In the genomic region with DNA sequence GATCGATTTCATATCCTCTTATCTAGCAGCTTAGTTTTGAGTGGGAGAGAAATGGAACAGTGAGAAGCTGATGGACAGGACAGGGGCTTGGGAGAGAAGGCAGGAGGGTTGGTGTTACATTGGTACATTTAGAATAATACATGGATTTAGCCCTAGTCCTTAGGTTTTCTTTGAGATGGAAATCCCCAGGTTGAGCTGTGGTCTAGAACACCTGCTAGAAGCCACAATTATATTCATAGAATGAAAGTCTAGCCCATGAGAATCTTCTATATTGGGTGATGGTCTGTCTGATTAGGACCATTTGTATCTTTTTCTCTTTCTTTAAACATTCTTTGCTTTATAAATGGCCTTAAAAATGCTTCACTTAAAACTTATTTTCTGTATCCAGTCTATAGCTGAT, we compare ENCODE assay signal across 33 cellular contexts. TPM values are rescaled to one million over a fixed set of nuclear protein-coding genes. Genes with fewer than 3 reads are reported as not detected.
"Had no signal": no experiment of that assay in that cellular context is flagged by ENCODE, and none has a peak within 500 bp of the region (broad histone marks: within the 10 kb centered on the region; RNA-seq: fewer than 3 reads in every experiment).

No MANE protein-coding gene starts in this region.

- H3K27ac ChIP-seq: ascending aorta, breast epithelium, cardiac muscle cell, colonic mucosa, esophagus muscularis mucosa, foreskin keratinocyte, gastrocnemius medialis, heart right ventricle, hepatocyte had no signal

- H3K4me1 Mint-ChIP-seq: activated CD4-positive, alpha-beta T cell treated with anti-CD3 and anti-CD28 coated beads, Interleukin-2, amount 10 ng/mL, durations not matched to agents 24 days and 14 days; activated naive CD4-positive, alpha-beta T cell treated with anti-CD3 and anti-CD28 coated beads, Interleukin-2, amount 10 ng/mL, durations not matched to agents 7 days and 5 days; activated naive CD8-positive, alpha-beta T cell treated with anti-CD3 and anti-CD28 coated beads, Interleukin-2, amount 10 ng/mL, durations not matched to agents 7 days and 5 days; brain had no signal

- H3K9me3 ChIP-seq: ascending aorta, breast epithelium, colonic mucosa, esophagus muscularis mucosa, gastrocnemius medialis, heart right ventricle had no signal

- H3K27ac Mint-ChIP-seq: activated CD4-positive, alpha-beta memory T cell treated with anti-CD3 and anti-CD28 coated beads for 36 hours; activated CD4-positive, alpha-beta T cell treated with anti-CD3 and anti-CD28 coated beads for 36 hours; activated CD4-positive, alpha-beta T cell treated with anti-CD3 and anti-CD28 coated beads, Interleukin-2, amount 10 ng/mL, durations not matched to agents 24 days and 14 days; activated CD8-positive, alpha-beta memory T cell treated with anti-CD3 and anti-CD28 coated beads, Interleukin-2, amount 10 ng/mL, durations not matched to agents 7 days and 5 days; activated CD8-positive, alpha-beta T cell treated with anti-CD3 and anti-CD28 coated beads, Interleukin-2, amount 10 ng/mL, durations not matched to agents 7 days and 5 days; activated naive CD4-positive, alpha-beta T cell treated with anti-CD3 and anti-CD28 coated beads, Interleukin-2, amount 10 ng/mL, durations not matched to agents 7 days and 5 days; activated naive CD4-positive, alpha-beta T cell treated with anti-CD3 and anti-CD28 coated beads, Interleukin-2, amount 50 U/mL, for 72 hours; activated naive CD8-positive, alpha-beta T cell treated with anti-CD3 and anti-CD28 coated beads, Interleukin-2, amount 10 ng/mL, durations not matched to agents 7 days and 5 days; activated T-helper 1 cell treated with anti-CD3 and anti-CD28 coated beads, Interleukin-12 subunit alpha, Interleukin-12 subunit beta, Interleukin-2, Interleukin-4 antibody, amounts not matched to agents 30 ng/mL and 10 ng/mL and 1 ng/mL, durations not matched to agents 14 hours and 24 hours and 36 hours; brain had no signal

- H3K27me3 ChIP-seq: ascending aorta, cardiac muscle cell, colonic mucosa, esophagus muscularis mucosa, gastrocnemius medialis, hepatocyte had no signal

- H3K9me3 Mint-ChIP-seq: activated CD4-positive, alpha-beta memory T cell treated with anti-CD3 and anti-CD28 coated beads for 36 hours; activated CD4-positive, alpha-beta T cell treated with anti-CD3 and anti-CD28 coated beads, Interleukin-2, amount 10 ng/mL, durations not matched to agents 24 days and 14 days; activated naive CD4-positive, alpha-beta T cell treated with anti-CD3 and anti-CD28 coated beads, Interleukin-2, amount 10 ng/mL, durations not matched to agents 7 days and 5 days; activated naive CD4-positive, alpha-beta T cell treated with anti-CD3 and anti-CD28 coated beads, Interleukin-2, amount 50 U/mL, for 72 hours; activated naive CD8-positive, alpha-beta T cell treated with anti-CD3 and anti-CD28 coated beads, Interleukin-2, amount 10 ng/mL, durations not matched to agents 7 days and 5 days; activated T-helper 1 cell treated with anti-CD3 and anti-CD28 coated beads, Interleukin-12 subunit alpha, Interleukin-12 subunit beta, Interleukin-2, Interleukin-4 antibody, amounts not matched to agents 30 ng/mL and 10 ng/mL and 1 ng/mL, durations not matched to agents 14 hours and 24 hours and 36 hours had no signal

- H3K36me3 ChIP-seq: ascending aorta, breast epithelium, cardiac muscle cell, colonic mucosa, esophagus muscularis mucosa, gastrocnemius medialis, heart right ventricle had no signal

- ATAC-seq: activated CD4-positive, alpha-beta T cell treated with anti-CD3 and anti-CD28 coated beads for 36 hours; activated CD8-positive, alpha-beta memory T cell treated with anti-CD3 and anti-CD28 coated beads, Interleukin-2, amount 10 ng/mL, durations not matched to agents 7 days and 5 days; activated CD8-positive, alpha-beta T cell treated with anti-CD3 and anti-CD28 coated beads, Interleukin-2, amount 10 ng/mL, durations not matched to agents 7 days and 5 days; activated naive CD4-positive, alpha-beta T cell treated with anti-CD3 and anti-CD28 coated beads, Interleukin-2, amount 50 U/mL, for 72 hours; foreskin keratinocyte; gastrocnemius medialis; heart right ventricle had no signal

- DNase-seq: activated CD4-positive, alpha-beta memory T cell treated with anti-CD3 and anti-CD28 coated beads for 36 hours; activated CD4-positive, alpha-beta T cell treated with anti-CD3 and anti-CD28 coated beads for 36 hours; activated CD4-positive, alpha-beta T cell treated with anti-CD3 and anti-CD28 coated beads, Interleukin-2, amount 10 ng/mL, durations not matched to agents 24 days and 14 days; activated CD4-positive, CD25-positive, alpha-beta regulatory T cell; activated CD4-positive, CD25-positive, alpha-beta regulatory T cell treated with anti-CD3 and anti-CD28 coated beads, Interleukin-2, amount 50 U/mL, for 72 hours; activated CD8-positive, alpha-beta memory T cell treated with anti-CD3 and anti-CD28 coated beads, Interleukin-2, amount 10 ng/mL, durations not matched to agents 7 days and 5 days; activated CD8-positive, alpha-beta memory T cell treated with anti-CD3 and anti-CD28 coated beads, Interleukin-2, amount 50 U/mL, for 4 hours; activated CD8-positive, alpha-beta T cell treated with anti-CD3 and anti-CD28 coated beads, Interleukin-2, amount 10 ng/mL, durations not matched to agents 7 days and 5 days; activated gamma-delta T cell; activated naive CD4-positive, alpha-beta T cell; activated naive CD4-positive, alpha-beta T cell treated with anti-CD3 and anti-CD28 coated beads, Interleukin-2, amount 10 ng/mL, durations not matched to agents 7 days and 5 days; activated naive CD8-positive, alpha-beta T cell treated with anti-CD3 and anti-CD28 coated beads, Interleukin-2, amount 10 ng/mL, durations not matched to agents 7 days and 5 days; activated T-cell treated with anti-CD3 and anti-CD28 coated beads, Interleukin-2, amount 50 U/mL, for 1 hour; activated T-cell treated with anti-CD3 and anti-CD28 coated beads, Interleukin-2, amount 50 U/mL, for 48 hours; central memory CD4-positive, alpha-beta T cell; cerebellar nuclear complex; colonic mucosa; effector CD8-positive, alpha-beta T cell; erythroblast; foreskin keratinocyte; gastrocnemius medialis; heart right ventricle; T-helper 2 cell had no signal

- H3K4me1 ChIP-seq: ascending aorta, breast epithelium, colonic mucosa, esophagus muscularis mucosa, foreskin keratinocyte, gastrocnemius medialis, heart right ventricle had no signal

- H3K4me3 Mint-ChIP-seq: activated CD4-positive, alpha-beta memory T cell treated with anti-CD3 and anti-CD28 coated beads for 36 hours; activated CD4-positive, alpha-beta T cell treated with anti-CD3 and anti-CD28 coated beads for 36 hours; activated CD4-positive, alpha-beta T cell treated with anti-CD3 and anti-CD28 coated beads, Interleukin-2, amount 10 ng/mL, durations not matched to agents 24 days and 14 days; activated CD8-positive, alpha-beta memory T cell treated with anti-CD3 and anti-CD28 coated beads, Interleukin-2, amount 10 ng/mL, durations not matched to agents 7 days and 5 days; activated CD8-positive, alpha-beta T cell treated with anti-CD3 and anti-CD28 coated beads, Interleukin-2, amount 10 ng/mL, durations not matched to agents 7 days and 5 days; activated naive CD4-positive, alpha-beta T cell treated with anti-CD3 and anti-CD28 coated beads, Interleukin-2, amount 10 ng/mL, durations not matched to agents 7 days and 5 days; activated naive CD8-positive, alpha-beta T cell treated with anti-CD3 and anti-CD28 coated beads, Interleukin-2, amount 10 ng/mL, durations not matched to agents 7 days and 5 days; activated T-helper 1 cell treated with anti-CD3 and anti-CD28 coated beads, Interleukin-12 subunit alpha, Interleukin-12 subunit beta, Interleukin-2, Interleukin-4 antibody, amounts not matched to agents 30 ng/mL and 10 ng/mL and 1 ng/mL, durations not matched to agents 14 hours and 24 hours and 36 hours; brain had no signal

- H3K4me3 ChIP-seq: ascending aorta, breast epithelium, cardiac muscle cell, colonic mucosa, esophagus muscularis mucosa, gastrocnemius medialis, heart right ventricle, hepatocyte had no signal

- H3K36me3 Mint-ChIP-seq: activated CD4-positive, alpha-beta memory T cell treated with anti-CD3 and anti-CD28 coated beads for 36 hours; activated CD8-positive, alpha-beta memory T cell treated with anti-CD3 and anti-CD28 coated beads, Interleukin-2, amount 10 ng/mL, durations not matched to agents 7 days and 5 days; activated naive CD4-positive, alpha-beta T cell treated with anti-CD3 and anti-CD28 coated beads, Interleukin-2, amount 10 ng/mL, durations not matched to agents 7 days and 5 days; activated naive CD4-positive, alpha-beta T cell treated with anti-CD3 and anti-CD28 coated beads, Interleukin-2, amount 50 U/mL, for 72 hours; activated naive CD8-positive, alpha-beta T cell treated with anti-CD3 and anti-CD28 coated beads, Interleukin-2, amount 10 ng/mL, durations not matched to agents 7 days and 5 days; brain had no signal

RNA-seq across cellular contexts. Expression of a gene that starts 19.9 kb away (rescaled TPM):
- total RNA-seq: activated CD4-positive, alpha-beta memory T cell treated with anti-CD3 and anti-CD28 coated beads for 36 hours; activated CD4-positive, alpha-beta T cell treated with anti-CD3 and anti-CD28 coated beads for 36 hours; activated CD4-positive, alpha-beta T cell treated with anti-CD3 and anti-CD28 coated beads, Interleukin-2, amount 10 ng/mL, durations not matched to agents 24 days and 14 days; activated CD8-positive, alpha-beta memory T cell treated with anti-CD3 and anti-CD28 coated beads for 36 hours; activated CD8-positive, alpha-beta memory T cell treated with anti-CD3 and anti-CD28 coated beads, Interleukin-2, amount 10 ng/mL, durations not matched to agents 7 days and 5 days; activated CD8-positive, alpha-beta T cell treated with anti-CD3 and anti-CD28 coated beads, Interleukin-2, amount 10 ng/mL, durations not matched to agents 7 days and 5 days; activated naive CD4-positive, alpha-beta T cell treated with anti-CD3 and anti-CD28 coated beads, Interleukin-2, amount 50 U/mL, for 72 hours; activated naive CD8-positive, alpha-beta T cell treated with anti-CD3 and anti-CD28 coated beads, Interleukin-2, amount 10 ng/mL, durations not matched to agents 7 days and 5 days; activated T-helper 1 cell treated with anti-CD3 and anti-CD28 coated beads, Interleukin-12 subunit alpha, Interleukin-12 subunit beta, Interleukin-2, Interleukin-4 antibody, amounts not matched to agents 30 ng/mL and 10 ng/mL and 1 ng/mL, durations not matched to agents 14 hours and 24 hours and 36 hours; cardiac muscle cell; colonic mucosa; dermis microvascular lymphatic vessel endothelial cell; foreskin keratinocyte; gastrocnemius medialis; heart right ventricle; hepatocyte had no signal
- polyA plus RNA-seq: cardiac muscle cell, foreskin keratinocyte, hepatocyte had no signal

RNA-seq across cellular contexts. Expression of a gene that starts 34.3 kb away (rescaled TPM):
- total RNA-seq: activated CD4-positive, alpha-beta memory T cell treated with anti-CD3 and anti-CD28 coated beads for 36 hours; activated CD4-positive, alpha-beta T cell treated with anti-CD3 and anti-CD28 coated beads for 36 hours; activated CD4-positive, alpha-beta T cell treated with anti-CD3 and anti-CD28 coated beads, Interleukin-2, amount 10 ng/mL, durations not matched to agents 24 days and 14 days; activated CD8-positive, alpha-beta memory T cell treated with anti-CD3 and anti-CD28 coated beads for 36 hours; activated CD8-positive, alpha-beta memory T cell treated with anti-CD3 and anti-CD28 coated beads, Interleukin-2, amount 10 ng/mL, durations not matched to agents 7 days and 5 days; activated CD8-positive, alpha-beta T cell treated with anti-CD3 and anti-CD28 coated beads, Interleukin-2, amount 10 ng/mL, durations not matched to agents 7 days and 5 days; activated naive CD4-positive, alpha-beta T cell treated with anti-CD3 and anti-CD28 coated beads, Interleukin-2, amount 50 U/mL, for 72 hours; activated naive CD8-positive, alpha-beta T cell treated with anti-CD3 and anti-CD28 coated beads, Interleukin-2, amount 10 ng/mL, durations not matched to agents 7 days and 5 days; activated T-helper 1 cell treated with anti-CD3 and anti-CD28 coated beads, Interleukin-12 subunit alpha, Interleukin-12 subunit beta, Interleukin-2, Interleukin-4 antibody, amounts not matched to agents 30 ng/mL and 10 ng/mL and 1 ng/mL, durations not matched to agents 14 hours and 24 hours and 36 hours; ascending aorta; breast epithelium; cardiac muscle cell; colonic mucosa; dermis microvascular lymphatic vessel endothelial cell; esophagus muscularis mucosa; gastrocnemius medialis; heart right ventricle; hepatocyte had no signal
- polyA plus RNA-seq: cardiac muscle cell, heart right ventricle, hepatocyte had no signal
